ENCODE assay signal across 8 cellular contexts in the genomic region with DNA sequence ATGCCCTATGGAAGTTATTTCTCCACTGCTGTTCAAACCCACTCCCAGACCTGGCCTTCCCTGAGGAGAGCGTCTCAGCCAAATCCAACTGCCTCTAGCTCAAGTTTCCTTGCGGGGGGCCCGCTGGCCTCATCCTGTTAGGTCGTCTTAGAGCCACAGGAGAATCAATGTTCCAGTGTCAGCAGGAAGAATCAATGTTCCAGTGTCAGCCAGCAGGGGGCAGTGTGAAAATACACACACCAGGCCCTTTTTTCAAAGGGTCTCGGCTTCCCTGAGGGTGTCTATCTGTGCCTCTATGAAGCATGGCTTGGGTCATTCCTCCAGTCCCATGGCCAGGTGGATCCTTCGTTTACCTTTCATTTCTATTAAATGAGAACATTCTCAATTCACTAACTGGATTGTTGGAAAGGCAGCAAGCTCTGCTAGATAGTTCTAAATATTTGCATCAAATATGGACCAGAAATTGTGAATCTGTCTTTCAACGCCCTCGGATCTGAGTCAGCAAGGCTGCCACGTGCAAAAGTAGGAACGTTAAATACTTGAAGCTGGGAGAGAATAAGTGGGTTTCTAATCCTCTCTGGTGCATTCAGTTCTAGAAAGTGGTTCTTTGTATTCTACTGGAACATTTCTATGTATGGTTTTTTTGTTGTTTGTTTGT. TPM values are rescaled to one million over a fixed set of nuclear protein-coding genes. Genes with fewer than 3 reads are reported as not detected.
DNase-seq lines count a peak whose midpoint lies in the region; ATAC-seq and TF ChIP-seq lines count a peak whose summit lies in the region.

No MANE protein-coding gene starts in this region.

- H3K4me1 ChIP-seq in cardiac muscle cell (ENCODE audit: low read depth), result no peaks in the 10 kb centered on the region
- H3K4me1 ChIP-seq in OCI-LY7 (ENCODE audit: insufficient read depth, low read length, poor library complexity, severe bottlenecking), result no peaks in the 10 kb centered on the region

- no peak overlapping the region for H3K4me3 ChIP-seq in cardiac muscle cell
- no peak overlapping the region for H3K4me3 ChIP-seq in OCI-LY7 (ENCODE audit: low read depth, low read length, poor library complexity, severe bottlenecking)
- H3K4me3 ChIP-seq in retinal pigment epithelial cell (ENCODE audit: low read length), result no peak overlapping the region

- POLR2A ChIA-PET in OCI-LY7 (lab: Charles Lee), result interaction anchor here (0.9 kb wide), 1 partner anchor 109 kb away, joined by 3 read pairs; no protein-coding TSS in a partner anchor

- no TSS peak for BruUV-seq in OCI-LY7 (replicated peaks; lab: Mats Ljungman, UMichigan)

- H4K20me1 ChIP-seq in OCI-LY7 (ENCODE audit: insufficient read depth, low read length), result no peaks in the 10 kb centered on the region

- H3K27me3 ChIP-seq in cardiac muscle cell, result no peaks in the 10 kb centered on the region

- ATAC-seq in GM21619 (IDR thresholded peaks at IDR 0.05; ENCODE audit: unreplicated experiment), result no peak
- ATAC-seq in HG03565 (IDR thresholded peaks at IDR 0.05; ENCODE audit: unreplicated experiment), result no peak

- DNase-seq in cardiac muscle cell (ENCODE audit: low read depth in 1 of 2, low spot score in 1 of 2) (peak; percentile 59 to 64), cardiac septum (ENCODE audit: low spot score) (no peak), OCI-LY7 (ENCODE audit: low spot score) (peak; percentile 65), activated T-cell treated with anti-CD3 and anti-CD28 coated beads for 4 hours (peak; percentile 63), fibroblast of peridontal ligament (ENCODE audit: extremely low read depth) (peak; percentile 38), retinal pigment epithelial cell (ENCODE audit: low read depth) (no peak)

- intact Hi-C loops in cardiac septum (cut with DNase I) (no loop called here), OCI-LY7 (cut with micrococcal nuclease; ENCODE audit: unreplicated experiment) (loop anchor here (5.0 to 10.0 kb wide), 2 partner anchors 361 to 464 kb away; no protein-coding TSS in a partner anchor)

- CTCF ChIA-PET in OCI-LY7 (lab: Charles Lee; ENCODE audit: unreplicated experiment), result interaction anchor here (1.0 kb wide), 1 partner anchor 18 kb away, joined by 3 read pairs; no protein-coding TSS in a partner anchor

- no peaks in the 10 kb centered on the region for H3K9me2 ChIP-seq in OCI-LY7 (ENCODE audit: insufficient read depth, low read length)

- TF ChIP-seq CTCF in cardiac muscle cell (IDR thresholded peaks at IDR 0.05; ENCODE audit: low read depth, low read length) (peak; percentile 76), OCI-LY7 (conservative IDR thresholded peaks at IDR 0.05; ENCODE audit: low read length) (peak; percentile 96), retinal pigment epithelial cell (conservative IDR thresholded peaks at IDR 0.05; ENCODE audit: low read depth, low read length) (peak; percentile 78)

- no peaks in the 10 kb centered on the region for H3K36me3 ChIP-seq in cardiac muscle cell
- no peaks in the 10 kb centered on the region for H3K36me3 ChIP-seq in OCI-LY7 (ENCODE audit: insufficient read depth, low read length)

- H3K27ac ChIP-seq in cardiac muscle cell (no peak overlapping the region), OCI-LY7 (ENCODE audit: low read depth, low read length, poor library complexity, severe bottlenecking) (no peak overlapping the region)

- H3K9me3 ChIP-seq in cardiac muscle cell (ENCODE audit: low read depth), result no peaks in the 10 kb centered on the region
- no peaks in the 10 kb centered on the region for H3K9me3 ChIP-seq in OCI-LY7 (ENCODE audit: low read length)

- no peaks in the 10 kb centered on the region for H3K79me2 ChIP-seq in OCI-LY7 (ENCODE audit: insufficient read depth, low read depth, low read length)

- H2AFZ ChIP-seq in OCI-LY7 (ENCODE audit: low read length), result no peak overlapping the region

- H3K4me2 ChIP-seq in OCI-LY7 (ENCODE audit: low read length), result no peak overlapping the region

RNA-seq across cellular contexts. Expression of gene PRND, which starts 19.2 kb away (rescaled TPM):
- total RNA-seq in cardiac muscle cell (0.07 and 0.39 TPM in 2 replicates), cardiac septum (0.08 TPM), OCI-LY7 (2022) (not detected in 2 replicates)
- 1.3 TPM in 1 of 2 replicates, not detected in the other for polyA plus RNA-seq in cardiac muscle cell
- not detected in 2 replicates for total RNA-seq in OCI-LY7 (2014; rRNA removed; shearing (Covaris generic))

RNA-seq across cellular contexts. Expression of gene PRNP, which starts 54.6 kb away (rescaled TPM):
- total RNA-seq in cardiac muscle cell, result 165 and 179 TPM in 2 replicates
- polyA plus RNA-seq in cardiac muscle cell, result 144 and 169 TPM in 2 replicates
- 127 TPM for total RNA-seq in cardiac septum
- total RNA-seq in OCI-LY7 (2014; rRNA removed; shearing (Covaris generic)), result 1.0 and 2.8 TPM in 2 replicates
- 3.7 and 4.7 TPM in 2 replicates for total RNA-seq in OCI-LY7 (2022)

Comparison
In these comparisons a context has a peak if more than half of its experiments do, and no peak if none do; other contexts are left out.
1. DNase-seq: peak in cardiac muscle cell (2 of 2), OCI-LY7 (single experiment), activated T-cell treated with anti-CD3 and anti-CD28 coated beads for 4 hours (single experiment) and fibroblast of peridontal ligament (single experiment); none in cardiac septum (single experiment) and retinal pigment epithelial cell (single experiment).
2. RNA of gene PRNP, which starts 54.6 kb away (total RNA-seq): 165 to 179 TPM in cardiac muscle cell and 127 TPM in cardiac septum (single experiment); 1.0 to 4.7 TPM in OCI-LY7; every median in the first group is over 10 times any median in the second.
3. Peak in every context shown above with its lines, with median percentiles within 50 percentile points of each other: CTCF ChIP-seq.